In genomic region chr1:13536612-13537011, GRCh38 we compare ENCODE assay signal across 27 cellular contexts. TPM values are rescaled to one million over a fixed set of nuclear protein-coding genes. Genes with fewer than 3 reads are reported as not detected.
DNase-seq lines count a peak whose midpoint lies in the region; ATAC-seq, FAIRE-seq and TF ChIP-seq lines count a peak whose summit lies in the region.
"Had no signal": no experiment of that assay in that cellular context is flagged by ENCODE, and none has a peak within 500 bp of the region (broad histone marks: within the 10 kb centered on the region; RNA-seq: fewer than 3 reads in every experiment).

No MANE protein-coding gene starts in this region.

- H3F3A ChIP-seq in smooth muscle cell (ENCODE audit: low read depth): no peaks in the 10 kb centered on the region

- FAIRE-seq in kidney (lab: Jason Lieb, UNC): no peak
- FAIRE-seq: A549, GM19239 had no signal

- no peaks in the 10 kb centered on the region for H4K20me1 ChIP-seq in smooth muscle cell (ENCODE audit: low read depth)
- H4K20me1 ChIP-seq: BLaER1 treated with 17β-estradiol and CSF1 and Interleukin-3, amounts not matched to agents 10 nM and 100 nM had no signal

- H3K27ac ChIP-seq in cardiac muscle cell (no peak overlapping the region), smooth muscle cell (ENCODE audit: low read depth) (no peak overlapping the region), kidney (ENCODE audit: low read depth in 2 of 2, low read length in 2 of 2) (no peak overlapping the region)
- H3K27ac ChIP-seq: A549; BLaER1 treated with 17β-estradiol and CSF1 and Interleukin-3, amounts not matched to agents 10 nM and 100 nM; PC-9 had no signal

- H3K36me3 ChIP-seq in cardiac muscle cell (no peaks in the 10 kb centered on the region), smooth muscle cell (ENCODE audit: low read depth) (no peaks in the 10 kb centered on the region), kidney (ENCODE audit: control insufficient read depth in 1 of 2, insufficient read depth in 2 of 2, low read length in 2 of 2) (no peaks in the 10 kb centered on the region)
- H3K36me3 ChIP-seq: BLaER1 treated with 17β-estradiol and CSF1 and Interleukin-3, amounts not matched to agents 10 nM and 100 nM had no signal

- no peaks in the 10 kb centered on the region for H3K9me3 Mint-ChIP-seq in chondrocyte (ENCODE audit: low read depth)
- H3K9me3 Mint-ChIP-seq: CD4-positive, alpha-beta memory T cell; T-cell had no signal

- no peak for ATAC-seq in left ventricle myocardium superior
- ATAC-seq: A549, T-cell had no signal

- DNase-seq in cardiac muscle cell (ENCODE audit: low read depth in 1 of 2, low spot score in 1 of 2) (peak; percentile 5 to 39), left ventricle myocardium superior (no peak), M059J (ENCODE audit: low read depth) (peak; percentile 41), NCI-H524 treated with DMSO at 0.1 percent for 48 hours (lab: John Stamatoyannopoulos, UW) (peak; percentile 14), smooth muscle cell (lab: John Stamatoyannopoulos, UW; ENCODE audit: unreplicated experiment) (no peak), kidney (no peak), chondrocyte (ENCODE audit: low spot score) (no peak)
- DNase-seq: AML-193; Caco-2; CD4-positive, alpha-beta memory T cell; DMS153; DND-41; H7; NCI-H1092 treated with DMSO at 0.1 percent for 48 hours; NCI-H1436; NCI-H187; NCI-H2107; PC-9; SHP77; T-cell had no signal

- no peaks in the 10 kb centered on the region for H3K79me2 ChIP-seq in smooth muscle cell (ENCODE audit: low read depth)

- H3K27ac Mint-ChIP-seq in chondrocyte (ENCODE audit: unreplicated experiment): no peak overlapping the region
- H3K27ac Mint-ChIP-seq: CD4-positive, alpha-beta memory T cell; T-cell had no signal

- 19% methylated on average over 4 of the region's 4 CpGs for WGBS in smooth muscle cell (ENCODE audit: low lambda C conversion rate)

- H3K4me3 ChIP-seq in cardiac muscle cell (no peak overlapping the region), smooth muscle cell (no peak overlapping the region), kidney (ENCODE audit: low read length in 2 of 2) (no peak overlapping the region)
- H3K4me3 ChIP-seq: A549; BLaER1 treated with 17β-estradiol and CSF1 and Interleukin-3, amounts not matched to agents 10 nM and 100 nM; PC-9 had no signal

- no peak for TF ChIP-seq CTCF in cardiac muscle cell (IDR thresholded peaks at IDR 0.05; ENCODE audit: low read depth, low read length)
- TF ChIP-seq CTCF in smooth muscle cell (IDR thresholded peaks at IDR 0.05; ENCODE audit: borderline replicate concordance, insufficient read depth, poor library complexity, severe bottlenecking): no peak
- no peak for TF ChIP-seq CTCF in kidney (IDR thresholded peaks at IDR 0.05; ENCODE audit: borderline replicate concordance, extremely low read depth, insufficient read depth)
- TF ChIP-seq CTCF in chondrocyte (IDR thresholded peaks at IDR 0.05): no peak

- no peaks in the 10 kb centered on the region for H3K27me3 ChIP-seq in cardiac muscle cell
- H3K27me3 ChIP-seq in smooth muscle cell (ENCODE audit: low read depth): no peaks in the 10 kb centered on the region
- H3K27me3 ChIP-seq: BLaER1 treated with 17β-estradiol and CSF1 and Interleukin-3, amounts not matched to agents 10 nM and 100 nM had no signal

- H3K4me3 Mint-ChIP-seq in chondrocyte (ENCODE audit: unreplicated experiment): no peak overlapping the region
- H3K4me3 Mint-ChIP-seq: CD4-positive, alpha-beta memory T cell; T-cell had no signal

- H2AFZ ChIP-seq in smooth muscle cell (ENCODE audit: low read depth): no peak overlapping the region
- H2AFZ ChIP-seq: PC-9 had no signal

- peak overlapping the region; percentile 31 for H3K4me2 ChIP-seq in smooth muscle cell
- H3K4me2 ChIP-seq: A549; BLaER1 treated with 17β-estradiol and CSF1 and Interleukin-3, amounts not matched to agents 10 nM and 100 nM; PC-9 had no signal

- H3K9me3 ChIP-seq in cardiac muscle cell (ENCODE audit: low read depth) (no peaks in the 10 kb centered on the region), smooth muscle cell (replicated peaks; ENCODE audit: low read depth) (no peaks in the 10 kb centered on the region), kidney (ENCODE audit: control insufficient read depth in 1 of 2, low read length in 2 of 2) (no peaks in the 10 kb centered on the region)
- H3K9me3 ChIP-seq: A549, Caco-2 had no signal

- intact Hi-C loops in left ventricle myocardium superior (cut with micrococcal nuclease): no loop called here
- intact Hi-C loops in kidney (cut with DNase I): no loop called here

- no peaks in the 10 kb centered on the region for H3K4me1 Mint-ChIP-seq in chondrocyte (ENCODE audit: low read depth)
- H3K4me1 Mint-ChIP-seq: CD4-positive, alpha-beta memory T cell; T-cell had no signal

- H3K4me1 ChIP-seq in cardiac muscle cell (ENCODE audit: low read depth) (peaks cover 21% of the 10 kb centered on the region), smooth muscle cell (ENCODE audit: low read depth) (no peaks in the 10 kb centered on the region), kidney (ENCODE audit: control insufficient read depth in 1 of 2, insufficient read depth in 1 of 2, low read depth in 1 of 2, low read length in 2 of 2) (no peaks in the 10 kb centered on the region)
- H3K4me1 ChIP-seq: A549, Caco-2 had no signal

- H3K27me3 Mint-ChIP-seq in chondrocyte (ENCODE audit: low read depth): no peaks in the 10 kb centered on the region

- no peaks in the 10 kb centered on the region for H3K36me3 Mint-ChIP-seq in chondrocyte (ENCODE audit: low read depth)
- H3K36me3 Mint-ChIP-seq: CD4-positive, alpha-beta memory T cell; T-cell had no signal

- no peak overlapping the region for H3K9ac ChIP-seq in smooth muscle cell (ENCODE audit: low read depth)
- no peak overlapping the region for H3K9ac ChIP-seq in kidney (ENCODE audit: low read length in 2 of 2)
- H3K9ac ChIP-seq: BLaER1 treated with 17β-estradiol and CSF1 and Interleukin-3, amounts not matched to agents 10 nM and 100 nM had no signal

RNA-seq across cellular contexts. Expression of gene LRRC38, which starts 22.8 kb away (rescaled TPM):
- not detected in 2 replicates for total RNA-seq in cardiac muscle cell
- 0.42 TPM in 1 of 2 replicates, not detected in the other for polyA plus RNA-seq in cardiac muscle cell
- total RNA-seq in left ventricle myocardium superior: 0.15 TPM
- total RNA-seq in M059J (2014; rRNA removed; shearing (Covaris generic)): 0.15 and 0.37 TPM in 2 replicates
- 0.13 TPM in 1 of 2 replicates, not detected in the other for total RNA-seq in smooth muscle cell
- 0.39 and 0.86 TPM in 2 replicates for polyA plus RNA-seq in smooth muscle cell
- total RNA-seq in kidney: not detected
- polyA plus RNA-seq in kidney (ENCODE audit: insufficient read depth, low read depth, low replicate concordance): not detected
- not detected in 3 replicates for total RNA-seq in chondrocyte
- total RNA-seq: Caco-2; CD4-positive, alpha-beta memory T cell; HT-29; NCI-H460; PC-9; RPMI7951; SK-MEL-5 had no signal
- polyA plus RNA-seq: A549; CD4-positive, alpha-beta memory T cell had no signal

RNA-seq across cellular contexts. Expression of gene PDPN, which starts 47.0 kb away (rescaled TPM):
- total RNA-seq in cardiac muscle cell: 13.8 and 22.8 TPM in 2 replicates
- polyA plus RNA-seq in cardiac muscle cell: 13.0 and 24.9 TPM in 2 replicates
- 20.9 TPM for total RNA-seq in left ventricle myocardium superior
- total RNA-seq in M059J (2014; rRNA removed; shearing (Covaris generic)): 2.0 and 4.1 TPM in 2 replicates
- 459 and 476 TPM in 2 replicates for total RNA-seq in smooth muscle cell
- polyA plus RNA-seq in smooth muscle cell: 336 and 414 TPM in 2 replicates
- total RNA-seq in kidney: 4.6 TPM
- polyA plus RNA-seq in kidney (ENCODE audit: insufficient read depth, low read depth, low replicate concordance): 7.4 TPM
- total RNA-seq in chondrocyte: 1.0 to 1.3 TPM (median 1.1 TPM) in 3 replicates
- total RNA-seq: Caco-2; CD4-positive, alpha-beta memory T cell; HT-29; NCI-H460; PC-9; SK-MEL-5 had no signal
- polyA plus RNA-seq: A549; CD4-positive, alpha-beta memory T cell had no signal

Comparison
In these comparisons a context has a peak if more than half of its experiments do, and no peak if none do; other contexts are left out.
1. DNase-seq: peak in cardiac muscle cell (2 of 2), M059J (single experiment) and NCI-H524 treated with DMSO at 0.1 percent for 48 hours (single experiment); none in left ventricle myocardium superior (single experiment), smooth muscle cell (single experiment), kidney (single experiment) and chondrocyte (single experiment).
2. RNA of gene PDPN, which starts 47.0 kb away (total RNA-seq): 459 to 476 TPM in smooth muscle cell; 13.8 to 22.8 TPM in cardiac muscle cell, 20.9 TPM in left ventricle myocardium superior (single experiment), 4.6 TPM in kidney (single experiment), 2.0 to 4.1 TPM in M059J and 1.0 to 1.3 TPM in chondrocyte; every median in the first group is over 10 times any median in the second.